In genomic region chr14:95291859-95292542, GRCh38 we compare ENCODE assay signal across 8 cellular contexts. TPM values are rescaled to one million over a fixed set of nuclear protein-coding genes. Genes with fewer than 3 reads are reported as not detected.
DNase-seq lines count a peak whose midpoint lies in the region; TF ChIP-seq lines count a peak whose summit lies in the region.

No MANE protein-coding gene starts in this region.

- H3K18ac ChIP-seq in H9 (ENCODE audit: insufficient read length, low read depth, low read length) (no peak overlapping the region), neuronal stem cell (ENCODE audit: low read length) (no peak overlapping the region)

- H2AFZ ChIP-seq in H9 (ENCODE audit: low read length) (no peak overlapping the region), neuronal stem cell (ENCODE audit: low read length) (no peak overlapping the region), hepatocyte (no peak overlapping the region)

- H4K8ac ChIP-seq in H9 (replicated peaks; ENCODE audit: insufficient read length, low read depth, low read length) (no peak overlapping the region), neuronal stem cell (ENCODE audit: low read depth, low read length) (no peak overlapping the region)

- H2BK20ac ChIP-seq in H9 (ENCODE audit: low read depth, low read length, poor library complexity, severe bottlenecking) = no peak overlapping the region

- no peak overlapping the region for H3K4ac ChIP-seq in H9 (ENCODE audit: low read depth, low read length)
- H3K4ac ChIP-seq in neuronal stem cell (ENCODE audit: low read length) = no peak overlapping the region

- H3K79me2 ChIP-seq in H9 (ENCODE audit: insufficient read depth, low read length) = no peaks in the 10 kb centered on the region
- peaks cover 9% of the 10 kb centered on the region for H3K79me2 ChIP-seq in hepatocyte

- POLR2A ChIA-PET in CD4-positive, alpha-beta memory T cell (lab: Charles Lee; ENCODE audit: partially characterized antibody) = no interaction called here

- H3K36me3 ChIP-seq in neuronal stem cell (replicated peaks in 1 of 2; ENCODE audit: control insufficient read depth in 2 of 2, insufficient read depth in 2 of 2, low read length in 2 of 2) = no peaks in the 10 kb centered on the region
- H3K36me3 ChIP-seq in hepatocyte (replicated peaks; ENCODE audit: insufficient read depth, low read depth) = no peaks in the 10 kb centered on the region
- no peaks in the 10 kb centered on the region for H3K36me3 ChIP-seq in CD4-positive, alpha-beta memory T cell (ENCODE audit: insufficient read depth, low read length)

- H4K91ac ChIP-seq in H9 (ENCODE audit: insufficient read length, low read depth, low read length) (no peak overlapping the region), neuronal stem cell (ENCODE audit: low read depth, low read length, poor library complexity) (no peak overlapping the region)

- CTCF ChIA-PET in CD4-positive, alpha-beta memory T cell (lab: Charles Lee; ENCODE audit: partially characterized antibody) = no interaction called here

- no peaks in the 10 kb centered on the region for H3K79me1 ChIP-seq in H9 (ENCODE audit: insufficient read depth, low read depth, low read length, poor library complexity, severe bottlenecking)
- H3K79me1 ChIP-seq in neuronal stem cell (ENCODE audit: low read depth, low read length) = no peaks in the 10 kb centered on the region

- H3K27ac ChIP-seq in H9 (ENCODE audit: insufficient read length, low read depth, low read length) (no peak overlapping the region), neuronal stem cell (replicated peaks; ENCODE audit: low read length) (no peak overlapping the region), hepatocyte (no peak overlapping the region)
- H3K27ac ChIP-seq in CD4-positive, alpha-beta memory T cell (ENCODE audit: low read depth, low read length) = no peak overlapping the region

- H2BK5ac ChIP-seq in H9 (ENCODE audit: insufficient read length, low read length) (no peak overlapping the region), neuronal stem cell (ENCODE audit: low read length) (no peak overlapping the region)

- WGBS in H9 (ENCODE audit: extremely low coverage, insufficient read length, low lambda C conversion rate) = no CpG with 5 or more reads among the region's 6 CpGs
- no CpG with 5 or more reads among the region's 6 CpGs for WGBS in neuronal stem cell (ENCODE audit: extremely low coverage in 2 of 2, insufficient read length in 2 of 2, insufficient replicate concordance in 1 of 2), 2 donors
- 70% methylated on average over 6 of the region's 6 CpGs for WGBS in hepatocyte (ENCODE audit: low lambda C conversion rate, missing lambda C conversion rate)

- H3K27me3 ChIP-seq in H9 (ENCODE audit: insufficient read depth, low read length) (no peaks in the 10 kb centered on the region), neuronal stem cell (ENCODE audit: control insufficient read depth in 3 of 3, insufficient read depth in 3 of 3, low read depth in 1 of 3, low read length in 3 of 3) (no peaks in the 10 kb centered on the region), hepatocyte (no peaks in the 10 kb centered on the region)
- H3K27me3 ChIP-seq in CD4-positive, alpha-beta memory T cell (ENCODE audit: insufficient read depth, low read length) = peaks cover 3% of the 10 kb centered on the region

- H3K4me1 Mint-ChIP-seq in H9 = peaks cover 36 to 55% of the 10 kb centered on the region in 2 experiments
- H3K4me1 Mint-ChIP-seq in CD4-positive, alpha-beta memory T cell = peaks cover 0 to 1% (median under 1%) of the 10 kb centered on the region in 4 donors

- H3K9me3 ChIP-seq in H9 (ENCODE audit: control insufficient read depth, low read depth, low read length) = no peaks in the 10 kb centered on the region
- H3K9me3 ChIP-seq in neuronal stem cell (replicated peaks in 1 of 2; ENCODE audit: control insufficient read depth in 2 of 2, insufficient read depth in 1 of 2, low read depth in 1 of 2, low read length in 2 of 2) = peaks cover 0 to 6% of the 10 kb centered on the region in 2 donors
- H3K9me3 ChIP-seq in hepatocyte (ENCODE audit: low read depth) = no peaks in the 10 kb centered on the region
- no peaks in the 10 kb centered on the region for H3K9me3 ChIP-seq in CD4-positive, alpha-beta memory T cell (ENCODE audit: control insufficient read depth in 1 of 2, low read length in 2 of 2)

- H3K4me2 ChIP-seq in H9 (ENCODE audit: insufficient read depth, insufficient read length, low read length) (no peak overlapping the region), neuronal stem cell (ENCODE audit: insufficient read depth, low read length, poor library complexity, severe bottlenecking) (no peak overlapping the region), hepatocyte (no peak overlapping the region)

- H2BK15ac ChIP-seq in H9 (ENCODE audit: low read depth, low read length) (no peak overlapping the region), neuronal stem cell (ENCODE audit: low read length) (no peak overlapping the region)

- no peak overlapping the region for H3K4me3 Mint-ChIP-seq in H9
- no peak overlapping the region for H3K4me3 Mint-ChIP-seq in CD4-positive, alpha-beta memory T cell

- H2BK120ac ChIP-seq in H9 (ENCODE audit: low read depth, low read length, poor library complexity, severe bottlenecking) (no peak overlapping the region), neuronal stem cell (ENCODE audit: low read depth, low read length) (no peak overlapping the region)

- H2BK12ac ChIP-seq in H9 (ENCODE audit: insufficient read length, low read depth, low read length) = no peak overlapping the region
- no peak overlapping the region for H2BK12ac ChIP-seq in neuronal stem cell (ENCODE audit: low read length)

- H4K5ac ChIP-seq in H9 (ENCODE audit: insufficient read length, low read depth, low read length) = no peak overlapping the region

- peak overlapping the region in 2 of 3 experiments; percentile 65 to 71; a peak in 1 of 7 replicates for H3K27ac Mint-ChIP-seq in H9
- H3K27ac Mint-ChIP-seq in CD4-positive, alpha-beta memory T cell = no peak overlapping the region

- no peaks in the 10 kb centered on the region for H3K23me2 ChIP-seq in H9 (ENCODE audit: insufficient read length, low read depth, low read length, poor library complexity, severe bottlenecking)

- H3K27me3 Mint-ChIP-seq in H9 (ENCODE audit: low read depth) = peaks cover 4% of the 10 kb centered on the region
- peaks cover 12 to 30% of the 10 kb centered on the region in 2 donors for H3K27me3 Mint-ChIP-seq in CD4-positive, alpha-beta memory T cell

- DNase-seq in H9 (peak; percentile 18), NCI-H748 treated with DMSO at 0.1 percent for 48 hours (lab: John Stamatoyannopoulos, UW) (peak; percentile 47), fibroblast of mammary gland (ENCODE audit: low read depth) (peak; percentile 96), pulmonary artery endothelial cell (ENCODE audit: low read depth, low spot score) (peak; percentile 41), neuronal stem cell (ENCODE audit: low spot score) (no peak), hepatocyte (ENCODE audit: low spot score) (no peak), iPS-NIHi11 (ENCODE audit: low spot score) (no peak)
- DNase-seq in CD4-positive, alpha-beta memory T cell = no peak

- H4K20me1 ChIP-seq in H9 (ENCODE audit: control insufficient read depth, insufficient read depth, insufficient read length) (no peaks in the 10 kb centered on the region), hepatocyte (ENCODE audit: insufficient read depth, poor library complexity, severe bottlenecking) (no peaks in the 10 kb centered on the region)

- H3K4me3 ChIP-seq in fibroblast of mammary gland (ENCODE audit: control insufficient read depth, low read depth, low read length) (no peak overlapping the region), neuronal stem cell (ENCODE audit: low read length in 2 of 2) (no peak overlapping the region), hepatocyte (no peak overlapping the region)
- H3K4me3 ChIP-seq in CD4-positive, alpha-beta memory T cell (ENCODE audit: low read length in 2 of 2) = no peak overlapping the region

- intact Hi-C loops in CD4-positive, alpha-beta memory T cell (cut with micrococcal nuclease) = no loop called here

- H3K4me1 ChIP-seq in H9 (ENCODE audit: insufficient read depth, low read length) (0 out of 2 replicates have a peak, but pooled peaks cover 5% of the 10 kb centered on the region), neuronal stem cell (ENCODE audit: control insufficient read depth in 2 of 2, insufficient read depth in 1 of 2, low read depth in 1 of 2, low read length in 2 of 2) (peaks cover 2 to 3% of the 10 kb centered on the region in 2 donors), hepatocyte (ENCODE audit: insufficient read depth) (peaks cover 5% of the 10 kb centered on the region)
- H3K4me1 ChIP-seq in CD4-positive, alpha-beta memory T cell (ENCODE audit: insufficient read depth, low read length) = no peaks in the 10 kb centered on the region

- peaks cover 7 to 20% of the 10 kb centered on the region in 2 experiments for H3K9me3 Mint-ChIP-seq in H9
- H3K9me3 Mint-ChIP-seq in CD4-positive, alpha-beta memory T cell = peaks cover 0 to 18% (median 13%) of the 10 kb centered on the region in 8 donors

- no peak overlapping the region for H3K56ac ChIP-seq in H9 (ENCODE audit: insufficient read length, low read depth, low read length)

- H3K36me3 Mint-ChIP-seq in H9 (ENCODE audit: insufficient read depth in 1 of 3, low read depth in 3 of 3) = peaks cover 3 to 29% (median 5%) of the 10 kb centered on the region in 3 experiments; a peak in 6 of 7 replicates
- no peaks in the 10 kb centered on the region for H3K36me3 Mint-ChIP-seq in CD4-positive, alpha-beta memory T cell

- H3K9me2 ChIP-seq in hepatocyte (replicated peaks; ENCODE audit: insufficient read depth) = no peaks in the 10 kb centered on the region

- no peak overlapping the region for H3K9ac ChIP-seq in H9 (ENCODE audit: extremely low read depth, insufficient read length, low read length)
- no peak overlapping the region for H3K9ac ChIP-seq in neuronal stem cell (ENCODE audit: low read depth, low read length, poor library complexity)

- H2AK5ac ChIP-seq in H9 (ENCODE audit: insufficient read length, low read length) = no peak overlapping the region
- no peak overlapping the region for H2AK5ac ChIP-seq in neuronal stem cell (ENCODE audit: low read depth, low read length)

- no peak overlapping the region for H3T11ph ChIP-seq in H9 (ENCODE audit: low read length)

- H3K23ac ChIP-seq in H9 (ENCODE audit: insufficient read length, low read depth, low read length) (no peak overlapping the region), neuronal stem cell (ENCODE audit: low read depth, low read length, poor library complexity) (no peak overlapping the region)

- H3K14ac ChIP-seq in H9 (ENCODE audit: insufficient read depth, low read length) = no peak overlapping the region
- no peak overlapping the region for H3K14ac ChIP-seq in neuronal stem cell (ENCODE audit: low read length)

- TF ChIP-seq CTCF in H9 (conservative IDR thresholded peaks at IDR 0.05) = no peak
- no peak for TF ChIP-seq CTCF in fibroblast of mammary gland (conservative IDR thresholded peaks at IDR 0.05; ENCODE audit: control insufficient read depth, insufficient read depth, low read depth, low read length)
- TF ChIP-seq CTCF in hepatocyte (IDR thresholded peaks at IDR 0.05; ENCODE audit: poor library complexity) = no peak

RNA-seq across cellular contexts. Expression of gene CLMN, which starts 27.7 kb away (rescaled TPM):
- 7.6 and 8.4 TPM in 2 replicates for total RNA-seq in H9 (2021)
- 3.6 and 4.8 TPM in 2 replicates for total RNA-seq in pulmonary artery endothelial cell
- 7.4 TPM for polyA plus RNA-seq in neuronal stem cell (2013, experiment 1 of 2)
- 7.1 TPM for polyA plus RNA-seq in neuronal stem cell (2013, experiment 2 of 2)
- total RNA-seq in hepatocyte = 12.0 and 15.7 TPM in 2 replicates
- 40.0 and 53.9 TPM in 2 replicates for polyA plus RNA-seq in hepatocyte
- under 1 TPM; 0.22 to 0.70 TPM for total RNA-seq in CD4-positive, alpha-beta memory T cell
- under 1 TPM in 1 of 2 donors, not detected in 1; 0.65 TPM for polyA plus RNA-seq in CD4-positive, alpha-beta memory T cell

Comparison
In these comparisons a context has a peak if more than half of its experiments do, and no peak if none do; other contexts are left out.
1. DNase-seq: peak in H9 (single experiment), NCI-H748 treated with DMSO at 0.1 percent for 48 hours (single experiment), fibroblast of mammary gland (single experiment) and pulmonary artery endothelial cell (single experiment); none in neuronal stem cell (single experiment), hepatocyte (single experiment), CD4-positive, alpha-beta memory T cell (0 of 5) and iPS-NIHi11 (single experiment).
2. H3K27ac Mint-ChIP-seq: peak in H9 (2 of 3); none in CD4-positive, alpha-beta memory T cell (0 of 7).